In the genomic region with DNA sequence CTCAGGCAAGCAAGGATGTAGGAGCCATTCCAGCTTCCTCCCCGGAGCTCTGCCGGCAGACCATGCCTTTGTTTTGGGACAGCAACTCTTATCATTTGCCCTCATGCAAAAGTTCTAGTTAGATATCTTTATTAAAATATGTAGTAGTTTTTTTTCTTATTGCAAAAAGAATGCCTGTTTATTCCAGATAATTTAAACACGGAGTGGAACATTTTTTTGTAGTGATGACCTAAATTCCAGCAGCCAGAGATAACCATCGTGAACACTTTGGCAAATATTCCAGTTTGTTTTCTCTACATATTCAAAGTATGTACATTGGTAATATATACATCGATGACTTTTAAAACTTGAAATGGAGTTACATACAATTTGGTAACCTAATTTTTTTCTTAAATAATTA, we compare ENCODE assay signal across 1 cellular context.
A peak's percentile ranks its signal among the peaks of the same experiment; 100 is the strongest.
TF ChIP-seq lines count a peak whose summit lies in the region.

No MANE protein-coding gene starts in this region.

TF ChIP-seq in K562, 482 proteins besides CTCF, POLR2A, EP300 and RAD21 (continued from another document):
- peak; percentile 23; the same call in 1 of the 2 replicates for TF ChIP-seq FOXJ2 (tag; IDR thresholded peaks at IDR 0.05)
- no peak for TF ChIP-seq ZNF445 (CRISPR knock-in tag; IDR thresholded peaks at IDR 0.05; ENCODE audit: low read depth)
